Comparison of ENCODE assay signal across 9 cellular contexts in the genomic region with DNA sequence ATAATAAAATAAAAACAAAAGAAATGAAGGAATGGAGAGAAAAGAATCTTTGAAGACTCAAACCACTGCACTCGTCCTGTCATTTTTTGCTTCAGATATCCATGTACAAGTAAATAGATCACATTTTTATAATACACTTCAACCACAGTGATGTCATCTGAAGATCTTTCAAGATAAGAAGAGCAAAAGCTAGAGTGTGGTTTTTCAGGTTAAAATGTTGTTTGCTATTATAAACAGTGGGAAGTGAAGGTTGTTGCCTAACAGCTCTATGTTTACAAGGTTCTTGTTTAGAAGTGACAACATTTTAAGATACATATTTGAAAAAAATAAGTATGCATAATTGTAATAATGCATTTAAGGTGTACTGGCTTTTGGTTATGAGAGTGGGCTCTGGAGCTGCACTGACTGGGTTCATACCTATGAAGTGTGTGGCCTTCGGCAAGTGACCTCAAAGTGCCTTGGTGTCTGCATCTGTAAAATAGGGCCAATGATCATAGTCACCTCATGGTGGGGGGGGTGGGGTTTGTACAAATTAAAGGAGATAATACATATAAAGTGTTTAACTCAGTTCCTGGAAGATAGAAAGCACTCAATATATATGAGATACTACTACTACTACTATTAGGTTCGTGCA. TPM values are rescaled to one million over a fixed set of nuclear protein-coding genes. Genes with fewer than 3 reads are reported as not detected.
DNase-seq lines count a peak whose midpoint lies in the region; ATAC-seq and TF ChIP-seq lines count a peak whose summit lies in the region.
"Had no signal": no experiment of that assay in that cellular context is flagged by ENCODE, and none has a peak within 500 bp of the region (broad histone marks: within the 10 kb centered on the region; RNA-seq: fewer than 3 reads in every experiment).

No MANE protein-coding gene starts in this region.

- H3K79me2 ChIP-seq in SK-N-SH (ENCODE audit: insufficient read depth) = no peaks in the 10 kb centered on the region

- WGBS in SK-N-SH (ENCODE audit: low lambda C conversion rate) = 52% methylated on average over 3 of the region's 3 CpGs

- peak; percentile 53 for ATAC-seq in stimulated activated naive CD8-positive, alpha-beta T cell treated with anti-CD3 and anti-CD28 coated beads, Interleukin-15, Interleukin-2, amounts not matched to agents 100 U/mL and 50 U/mL, for 24 hours
- ATAC-seq: sciatic nerve had no signal

- no peaks in the 10 kb centered on the region for H3K36me3 ChIP-seq in SK-N-SH (replicated peaks in 1 of 2; ENCODE audit: control insufficient read depth in 1 of 2, insufficient read depth in 2 of 2, low read length in 1 of 2)

- H3K27ac ChIP-seq in SK-N-SH (ENCODE audit: low read depth in 2 of 2, low read length in 1 of 2) = no peak overlapping the region
- H3K27ac ChIP-seq in coronary artery = no peak overlapping the region

- H3K9me2 ChIP-seq in SK-N-SH = no peaks in the 10 kb centered on the region

- no peaks in the 10 kb centered on the region for H3K27me3 ChIP-seq in SK-N-SH (ENCODE audit: insufficient read depth)

- no peaks in the 10 kb centered on the region for H3K9me3 ChIP-seq in SK-N-SH

- H3K9ac ChIP-seq in SK-N-SH = no peak overlapping the region

- H3F3A ChIP-seq in SK-N-SH (replicated peaks; ENCODE audit: insufficient read depth) = no peaks in the 10 kb centered on the region

- H3K4me1 ChIP-seq in SK-N-SH (ENCODE audit: control insufficient read depth in 1 of 2, insufficient read depth in 2 of 2, low read depth in 1 of 2, low read length in 1 of 2) = no peaks in the 10 kb centered on the region

- POLR2A ChIA-PET in SK-N-SH (lab: Yijun Ruan, JAX) = no interaction called here

- no peak for TF ChIP-seq EP300 in SK-N-SH (IDR thresholded peaks at IDR 0.05; ENCODE audit: borderline replicate concordance in 1 of 2, low read depth in 1 of 2, low read length in 1 of 2)

- H4K20me1 ChIP-seq in SK-N-SH (ENCODE audit: insufficient read depth) = no peaks in the 10 kb centered on the region

- no peak overlapping the region for H3K4me3 ChIP-seq in SK-N-SH (ENCODE audit: low read depth in 2 of 2, low read length in 1 of 2)
- no peak overlapping the region for H3K4me3 ChIP-seq in coronary artery

- no peak overlapping the region for H3K4me2 ChIP-seq in SK-N-SH

- peak; percentile 46 for DNase-seq in activated T-cell treated with anti-CD3 and anti-CD28 coated beads, Interleukin-2, amount 50 U/mL, for 1 hour
- no peak for DNase-seq in activated T-cell treated with anti-CD3 and anti-CD28 coated beads for 4 hours
- no peak for DNase-seq in SK-N-SH
- peak; percentile 79 for DNase-seq in amniotic epithelial cell (ENCODE audit: low read depth)
- DNase-seq in stimulated activated naive CD8-positive, alpha-beta T cell treated with anti-CD3 and anti-CD28 coated beads, Interleukin-15, Interleukin-2, amounts not matched to agents 100 U/mL and 50 U/mL, for 24 hours = no peak
- no peak for DNase-seq in activated CD8-positive, alpha-beta memory T cell treated with anti-CD3 and anti-CD28 coated beads for 24 hours
- DNase-seq in amygdala (lab: John Stamatoyannopoulos, UW) = no peak
- DNase-seq in coronary artery (ENCODE audit: low spot score) = no peak

- H2AFZ ChIP-seq in SK-N-SH (ENCODE audit: low read depth) = no peak overlapping the region

- no peak for TF ChIP-seq CTCF in SK-N-SH (IDR thresholded peaks at IDR 0.05)
- TF ChIP-seq CTCF in coronary artery (IDR thresholded peaks at IDR 0.05) = no peak

- CTCF ChIA-PET in SK-N-SH (lab: Yijun Ruan, JAX) = interaction anchor here (1.0 kb wide), 1 partner anchor 20 kb away, joined by 3 read pairs; no protein-coding TSS in a partner anchor

- TF ChIP-seq RAD21 in SK-N-SH (IDR thresholded peaks at IDR 0.05; ENCODE audit: low read length) = no peak

TF ChIP-seq in SK-N-SH, 30 proteins besides CTCF, POLR2A, EP300 and RAD21:
- TF ChIP-seq JUND (IDR thresholded peaks at IDR 0.05) (0 out of 2 replicates have a peak, but pooled peaks have one; percentile 15), FOXM1 (IDR thresholded peaks at IDR 0.05; ENCODE audit: low read depth) (no peak)

RNA-seq across cellular contexts. Expression of a gene that starts 45.5 kb away (rescaled TPM):
- polyA plus RNA-seq in SK-N-SH (2012; rRNA removed) = 3.0 and 4.5 TPM in 2 replicates
- polyA plus RNA-seq in SK-N-SH (2012; cell fraction: cytosol; rRNA removed) = 3.8 and 3.9 TPM in 2 replicates
- 3.3 and 4.0 TPM in 2 replicates for polyA plus RNA-seq in SK-N-SH (2012; cell fraction: nucleus; rRNA removed)

Comparison
In these comparisons a context has a peak if more than half of its experiments do, and no peak if none do; other contexts are left out.
1. DNase-seq: peak in activated T-cell treated with anti-CD3 and anti-CD28 coated beads, Interleukin-2, amount 50 U/mL, for 1 hour (single experiment) and amniotic epithelial cell (single experiment); none in activated T-cell treated with anti-CD3 and anti-CD28 coated beads for 4 hours (single experiment), SK-N-SH (single experiment), stimulated activated naive CD8-positive, alpha-beta T cell treated with anti-CD3 and anti-CD28 coated beads, Interleukin-15, Interleukin-2, amounts not matched to agents 100 U/mL and 50 U/mL, for 24 hours (single experiment), activated CD8-positive, alpha-beta memory T cell treated with anti-CD3 and anti-CD28 coated beads for 24 hours (single experiment), amygdala (0 of 56) and coronary artery (single experiment).